2 cellular contexts compared by ENCODE assay signal in the genomic region with DNA sequence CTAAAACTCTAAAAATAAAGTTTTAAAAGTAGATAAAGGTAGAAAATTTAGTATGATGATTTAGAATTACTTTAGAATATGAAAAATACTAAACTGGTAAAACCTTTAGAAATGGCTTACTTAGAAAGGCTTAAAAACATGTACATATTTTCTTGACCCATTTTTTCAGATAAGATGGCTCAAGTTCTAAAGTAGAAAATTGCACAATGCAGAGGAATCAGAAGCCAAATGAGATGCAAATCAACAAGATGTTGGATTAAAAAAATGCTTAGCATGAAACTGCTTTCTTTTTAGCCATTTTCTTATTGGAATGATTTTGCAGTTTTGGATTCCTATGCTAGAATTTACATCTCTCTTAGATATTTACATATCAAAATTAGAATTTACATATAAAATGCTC.
A peak's percentile ranks its signal among the peaks of the same experiment; 100 is the strongest.
TF ChIP-seq lines count a peak whose summit lies in the region.

No MANE protein-coding gene starts in this region.

TF ChIP-seq in A549, 52 proteins besides CTCF, POLR2A, EP300 and RAD21:
- TF ChIP-seq KDM5A (IDR thresholded peaks at IDR 0.05): no peak
- no peak for TF ChIP-seq HDAC2 (IDR thresholded peaks at IDR 0.05)
- TF ChIP-seq SMC3 (IDR thresholded peaks at IDR 0.05): no peak
- TF ChIP-seq JUNB (IDR thresholded peaks at IDR 0.05): no peak
- no peak for TF ChIP-seq HOXB5 (CRISPR knock-in tag; IDR thresholded peaks at IDR 0.05)
- TF ChIP-seq, protein P1, sequence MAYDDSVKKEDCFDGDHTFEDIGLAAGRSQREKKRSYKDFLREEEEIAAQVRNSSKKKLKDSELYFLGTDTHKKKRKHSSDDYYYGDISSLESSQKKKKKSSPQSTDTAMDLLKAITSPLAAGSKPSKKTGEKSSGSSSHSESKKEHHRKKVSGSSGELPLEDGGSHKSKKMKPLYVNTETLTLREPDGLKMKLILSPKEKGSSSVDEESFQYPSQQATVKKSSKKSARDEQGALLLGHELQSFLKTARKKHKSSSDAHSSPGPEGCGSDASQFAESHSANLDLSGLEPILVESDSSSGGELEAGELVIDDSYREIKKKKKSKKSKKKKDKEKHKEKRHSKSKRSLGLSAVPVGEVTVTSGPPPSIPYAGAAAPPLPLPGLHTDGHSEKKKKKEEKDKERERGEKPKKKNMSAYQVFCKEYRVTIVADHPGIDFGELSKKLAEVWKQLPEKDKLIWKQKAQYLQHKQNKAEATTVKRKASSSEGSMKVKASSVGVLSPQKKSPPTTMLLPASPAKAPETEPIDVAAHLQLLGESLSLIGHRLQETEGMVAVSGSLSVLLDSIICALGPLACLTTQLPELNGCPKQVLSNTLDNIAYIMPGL (CRISPR knock-in tag; IDR thresholded peaks at IDR 0.05; ENCODE audit: borderline replicate concordance): no peak
- no peak for TF ChIP-seq NFE2L2 (conservative IDR thresholded peaks at IDR 0.05; ENCODE audit: low read length)
- no peak for TF ChIP-seq FOSB (CRISPR knock-in tag; IDR thresholded peaks at IDR 0.05)
- TF ChIP-seq MYC (IDR thresholded peaks at IDR 0.05; ENCODE audit: borderline replicate concordance, low read length): no peak
- no peak for TF ChIP-seq POLR2AphosphoS2 (conservative IDR thresholded peaks at IDR 0.05; ENCODE audit: low read length)
- no peak for TF ChIP-seq GATA3 (IDR thresholded peaks at IDR 0.05; ENCODE audit: borderline replicate concordance)
- TF ChIP-seq HOXA7 (CRISPR knock-in tag; IDR thresholded peaks at IDR 0.05): no peak
- TF ChIP-seq, protein P2, sequence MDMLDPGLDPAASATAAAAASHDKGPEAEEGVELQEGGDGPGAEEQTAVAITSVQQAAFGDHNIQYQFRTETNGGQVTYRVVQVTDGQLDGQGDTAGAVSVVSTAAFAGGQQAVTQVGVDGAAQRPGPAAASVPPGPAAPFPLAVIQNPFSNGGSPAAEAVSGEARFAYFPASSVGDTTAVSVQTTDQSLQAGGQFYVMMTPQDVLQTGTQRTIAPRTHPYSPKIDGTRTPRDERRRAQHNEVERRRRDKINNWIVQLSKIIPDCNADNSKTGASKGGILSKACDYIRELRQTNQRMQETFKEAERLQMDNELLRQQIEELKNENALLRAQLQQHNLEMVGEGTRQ (IDR thresholded peaks at IDR 0.05): no peak
- TF ChIP-seq, protein P3, sequence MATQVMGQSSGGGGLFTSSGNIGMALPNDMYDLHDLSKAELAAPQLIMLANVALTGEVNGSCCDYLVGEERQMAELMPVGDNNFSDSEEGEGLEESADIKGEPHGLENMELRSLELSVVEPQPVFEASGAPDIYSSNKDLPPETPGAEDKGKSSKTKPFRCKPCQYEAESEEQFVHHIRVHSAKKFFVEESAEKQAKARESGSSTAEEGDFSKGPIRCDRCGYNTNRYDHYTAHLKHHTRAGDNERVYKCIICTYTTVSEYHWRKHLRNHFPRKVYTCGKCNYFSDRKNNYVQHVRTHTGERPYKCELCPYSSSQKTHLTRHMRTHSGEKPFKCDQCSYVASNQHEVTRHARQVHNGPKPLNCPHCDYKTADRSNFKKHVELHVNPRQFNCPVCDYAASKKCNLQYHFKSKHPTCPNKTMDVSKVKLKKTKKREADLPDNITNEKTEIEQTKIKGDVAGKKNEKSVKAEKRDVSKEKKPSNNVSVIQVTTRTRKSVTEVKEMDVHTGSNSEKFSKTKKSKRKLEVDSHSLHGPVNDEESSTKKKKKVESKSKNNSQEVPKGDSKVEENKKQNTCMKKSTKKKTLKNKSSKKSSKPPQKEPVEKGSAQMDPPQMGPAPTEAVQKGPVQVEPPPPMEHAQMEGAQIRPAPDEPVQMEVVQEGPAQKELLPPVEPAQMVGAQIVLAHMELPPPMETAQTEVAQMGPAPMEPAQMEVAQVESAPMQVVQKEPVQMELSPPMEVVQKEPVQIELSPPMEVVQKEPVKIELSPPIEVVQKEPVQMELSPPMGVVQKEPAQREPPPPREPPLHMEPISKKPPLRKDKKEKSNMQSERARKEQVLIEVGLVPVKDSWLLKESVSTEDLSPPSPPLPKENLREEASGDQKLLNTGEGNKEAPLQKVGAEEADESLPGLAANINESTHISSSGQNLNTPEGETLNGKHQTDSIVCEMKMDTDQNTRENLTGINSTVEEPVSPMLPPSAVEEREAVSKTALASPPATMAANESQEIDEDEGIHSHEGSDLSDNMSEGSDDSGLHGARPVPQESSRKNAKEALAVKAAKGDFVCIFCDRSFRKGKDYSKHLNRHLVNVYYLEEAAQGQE (IDR thresholded peaks at IDR 0.05): no peak
- TF ChIP-seq, protein P4, sequence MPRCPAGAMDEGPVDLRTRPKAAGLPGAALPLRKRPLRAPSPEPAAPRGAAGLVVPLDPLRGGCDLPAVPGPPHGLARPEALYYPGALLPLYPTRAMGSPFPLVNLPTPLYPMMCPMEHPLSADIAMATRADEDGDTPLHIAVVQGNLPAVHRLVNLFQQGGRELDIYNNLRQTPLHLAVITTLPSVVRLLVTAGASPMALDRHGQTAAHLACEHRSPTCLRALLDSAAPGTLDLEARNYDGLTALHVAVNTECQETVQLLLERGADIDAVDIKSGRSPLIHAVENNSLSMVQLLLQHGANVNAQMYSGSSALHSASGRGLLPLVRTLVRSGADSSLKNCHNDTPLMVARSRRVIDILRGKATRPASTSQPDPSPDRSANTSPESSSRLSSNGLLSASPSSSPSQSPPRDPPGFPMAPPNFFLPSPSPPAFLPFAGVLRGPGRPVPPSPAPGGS (IDR thresholded peaks at IDR 0.05): no peak

TF ChIP-seq in IMR-90, 13 proteins besides CTCF, POLR2A, EP300 and RAD21:
- TF ChIP-seq FOS (IDR thresholded peaks at IDR 0.05; ENCODE audit: low read depth, low read length) (no peak), CEBPB (IDR thresholded peaks at IDR 0.05; ENCODE audit: low read depth, low read length) (peak; percentile 29; the same call in 1 of the 2 replicates)
